Comparison of ENCODE assay signal across 26 cellular contexts in genomic region chr10:63365976-63366765, GRCh38.
DNase-seq lines count a peak whose midpoint lies in the region; ATAC-seq and TF ChIP-seq lines count a peak whose summit lies in the region.
"Had no signal": no experiment of that assay in that cellular context is flagged by ENCODE, and none has a peak within 500 bp of the region (broad histone marks: within the 10 kb centered on the region; RNA-seq: fewer than 3 reads in every experiment).

No MANE protein-coding gene starts in this region.

- H2AFZ ChIP-seq in mesenchymal stem cell (ENCODE audit: low read depth, low read length) = no peak overlapping the region

- TF ChIP-seq CTCF in epithelial cell of esophagus (IDR thresholded peaks at IDR 0.05; ENCODE audit: insufficient read depth, low read depth, low read length, missing control alignments) = no peak
- TF ChIP-seq CTCF in brain microvascular endothelial cell (IDR thresholded peaks at IDR 0.05; ENCODE audit: low read depth, low read length, missing control alignments) = no peak

- H2AK5ac ChIP-seq in mesenchymal stem cell (ENCODE audit: low read length, severe bottlenecking) = no peak overlapping the region

- H2BK12ac ChIP-seq in mesenchymal stem cell (ENCODE audit: low read length in 2 of 2) = no peak overlapping the region

- H4K8ac ChIP-seq in mesenchymal stem cell (ENCODE audit: low read length) = no peak overlapping the region

- H3K4me1 ChIP-seq in mesenchymal stem cell (ENCODE audit: control insufficient read depth, insufficient read depth, low read depth, low read length) = peaks cover 1% of the 10 kb centered on the region
- H3K4me1 ChIP-seq: breast epithelium, thyroid gland had no signal

- in situ Hi-C loops in brain microvascular endothelial cell (cut with HindIII; ENCODE audit: low pct_ligation_motif_present, low sequenced_read_pairs) = no loop called here

- no peak overlapping the region for H2BK120ac ChIP-seq in mesenchymal stem cell (ENCODE audit: low read depth, low read length)

- no peak overlapping the region for H3K4ac ChIP-seq in mesenchymal stem cell (ENCODE audit: low read depth in 1 of 2, low read length in 2 of 2)

- H3K27ac ChIP-seq in mesenchymal stem cell (ENCODE audit: low read length, poor library complexity, severe bottlenecking) (peak overlapping the region; percentile 19), brain microvascular endothelial cell (no peak overlapping the region)
- H3K27ac ChIP-seq: breast epithelium, thyroid gland had no signal

- H3K9me3 ChIP-seq in mesenchymal stem cell (ENCODE audit: control insufficient read depth, low read length) = no peaks in the 10 kb centered on the region
- H3K9me3 ChIP-seq: breast epithelium, thyroid gland had no signal

- H2BK15ac ChIP-seq in mesenchymal stem cell (ENCODE audit: low read depth, poor library complexity, severe bottlenecking) = no peak overlapping the region

- H3K4me2 ChIP-seq in mesenchymal stem cell (ENCODE audit: low read length, poor library complexity, severe bottlenecking) = no peak overlapping the region

- DNase-seq in EL = peak; percentile 28
- peak; percentile 47 for DNase-seq in M059J (ENCODE audit: low read depth)
- DNase-seq in epithelial cell of esophagus (ENCODE audit: low read depth) = peak; percentile 24
- no peak for DNase-seq in mesenchymal stem cell
- no peak for DNase-seq in medulla oblongata (ENCODE audit: extremely low spot score)
- no peak for DNase-seq in middle frontal gyrus (ENCODE audit: extremely low spot score, low spot score)
- DNase-seq in brain microvascular endothelial cell = no peak
- DNase-seq: activated CD4-positive, alpha-beta T cell treated with anti-CD3 and anti-CD28 coated beads, Interleukin-2, amount 50 U/mL, for 1 hour; activated CD8-positive, alpha-beta memory T cell treated with anti-CD3 and anti-CD28 coated beads, Interleukin-2, amount 50 U/mL, for 4 hours; CD4-positive, alpha-beta T cell; dermis blood vessel endothelial cell; DMS153; erythroblast; foreskin melanocyte; HFFc6; left colon; NCI-H187; NCI-H69; nephron progenitor cell; stimulated activated naive CD4-positive, alpha-beta T cell; T-cell; thyroid gland had no signal

- H3K18ac ChIP-seq in mesenchymal stem cell (ENCODE audit: low read depth in 1 of 2, low read length in 2 of 2) = no peak overlapping the region

- H2BK5ac ChIP-seq in mesenchymal stem cell (ENCODE audit: low read depth, low read length, poor library complexity, severe bottlenecking) = no peak overlapping the region

- H3K9ac ChIP-seq in mesenchymal stem cell (ENCODE audit: low read length) = no peak overlapping the region

- H3K36me3 ChIP-seq in mesenchymal stem cell (ENCODE audit: control insufficient read depth in 1 of 2, insufficient read depth in 2 of 2, low read depth in 1 of 2, low read length in 2 of 2) (no peaks in the 10 kb centered on the region), brain microvascular endothelial cell (replicated peaks) (no peaks in the 10 kb centered on the region)
- H3K36me3 ChIP-seq: breast epithelium, thyroid gland had no signal

- H3K27me3 ChIP-seq in mesenchymal stem cell (ENCODE audit: control insufficient read depth in 1 of 2, insufficient read depth in 1 of 2, low read length in 2 of 2) = no peaks in the 10 kb centered on the region
- H3K27me3 ChIP-seq in brain microvascular endothelial cell (replicated peaks) = no peaks in the 10 kb centered on the region
- H3K27me3 ChIP-seq: breast epithelium, thyroid gland had no signal

- H3K23ac ChIP-seq in mesenchymal stem cell (ENCODE audit: low read length in 2 of 2) = no peak overlapping the region

- H4K91ac ChIP-seq in mesenchymal stem cell (ENCODE audit: low read length) = no peak overlapping the region

- no peak for ATAC-seq in HG02884 (IDR thresholded peaks at IDR 0.05; ENCODE audit: unreplicated experiment)
- ATAC-seq: K562, left colon, Right ventricle myocardium inferior, T-cell had no signal

- H3K14ac ChIP-seq in mesenchymal stem cell (ENCODE audit: low read length in 2 of 2) = no peak overlapping the region

- peaks cover 26% of the 10 kb centered on the region for H3K79me1 ChIP-seq in mesenchymal stem cell (replicated peaks; ENCODE audit: low read length, poor library complexity, severe bottlenecking)

- WGBS in mesenchymal stem cell = 100% methylated on average over 1 of the region's 2 CpGs

- H3K4me3 ChIP-seq in epithelial cell of esophagus (ENCODE audit: low read length) (no peak overlapping the region), mesenchymal stem cell (ENCODE audit: insufficient read depth in 1 of 2, low read depth in 1 of 2, low read length in 2 of 2) (no peak overlapping the region), brain microvascular endothelial cell (ENCODE audit: low read depth, low read length) (no peak overlapping the region)
- H3K4me3 ChIP-seq: breast epithelium, K562, thyroid gland had no signal

Comparison
In these comparisons a context has a peak if more than half of its experiments do, and no peak if none do; other contexts are left out.
1. DNase-seq: peak in EL (single experiment), M059J (single experiment) and epithelial cell of esophagus (single experiment); none in mesenchymal stem cell (single experiment), medulla oblongata (single experiment), middle frontal gyrus (single experiment) and brain microvascular endothelial cell (single experiment).